28 cellular contexts compared by ENCODE assay signal in genomic region chr4:81751531-81752291, GRCh38.
"Had no signal": no experiment of that assay in that cellular context is flagged by ENCODE, and none has a peak within 500 bp of the region (broad histone marks: within the 10 kb centered on the region; RNA-seq: fewer than 3 reads in every experiment).

No MANE protein-coding gene starts in this region.

- H3K4me3 ChIP-seq: ascending aorta, breast epithelium, cardiac muscle cell, coronary artery, dorsolateral prefrontal cortex, esophagus muscularis mucosa, gastroesophageal sphincter, heart right ventricle, hepatocyte had no signal

- H3K79me2 ChIP-seq: hepatocyte had no signal

- DNase-seq: activated CD4-positive, alpha-beta memory T cell treated with anti-CD3 and anti-CD28 coated beads for 36 hours; activated CD4-positive, alpha-beta T cell treated with anti-CD3 and anti-CD28 coated beads for 36 hours; activated CD4-positive, alpha-beta T cell treated with anti-CD3 and anti-CD28 coated beads, Interleukin-2, amount 10 ng/mL, durations not matched to agents 24 days and 14 days; activated CD4-positive, CD25-positive, alpha-beta regulatory T cell; activated CD4-positive, CD25-positive, alpha-beta regulatory T cell treated with anti-CD3 and anti-CD28 coated beads, Interleukin-2, amount 50 U/mL, for 72 hours; activated CD8-positive, alpha-beta memory T cell treated with anti-CD3 and anti-CD28 coated beads, Interleukin-2, amount 10 ng/mL, durations not matched to agents 7 days and 5 days; activated CD8-positive, alpha-beta memory T cell treated with anti-CD3 and anti-CD28 coated beads, Interleukin-2, amount 50 U/mL, for 4 hours; activated CD8-positive, alpha-beta T cell treated with anti-CD3 and anti-CD28 coated beads, Interleukin-2, amount 10 ng/mL, durations not matched to agents 7 days and 5 days; activated gamma-delta T cell; activated naive CD4-positive, alpha-beta T cell; activated naive CD4-positive, alpha-beta T cell treated with anti-CD3 and anti-CD28 coated beads, Interleukin-2, amount 10 ng/mL, durations not matched to agents 7 days and 5 days; activated naive CD8-positive, alpha-beta T cell treated with anti-CD3 and anti-CD28 coated beads, Interleukin-2, amount 10 ng/mL, durations not matched to agents 7 days and 5 days; activated T-cell treated with anti-CD3 and anti-CD28 coated beads, Interleukin-2, amount 50 U/mL, for 24 hours; activated T-cell treated with anti-CD3 and anti-CD28 coated beads, Interleukin-2, amount 50 U/mL, for 72 hours; central memory CD4-positive, alpha-beta T cell; effector memory CD4-positive, alpha-beta T cell; endodermal cell; foreskin melanocyte; heart right ventricle had no signal

- ATAC-seq: activated CD4-positive, alpha-beta T cell treated with anti-CD3 and anti-CD28 coated beads for 36 hours; activated CD8-positive, alpha-beta memory T cell treated with anti-CD3 and anti-CD28 coated beads, Interleukin-2, amount 10 ng/mL, durations not matched to agents 7 days and 5 days; activated CD8-positive, alpha-beta T cell treated with anti-CD3 and anti-CD28 coated beads, Interleukin-2, amount 10 ng/mL, durations not matched to agents 7 days and 5 days; activated naive CD4-positive, alpha-beta T cell treated with anti-CD3 and anti-CD28 coated beads, Interleukin-2, amount 50 U/mL, for 72 hours; activated T-cell treated with anti-CD3 and anti-CD28 coated beads, Interleukin-2, amount 50 U/mL, for 72 hours; gastroesophageal sphincter; heart right ventricle had no signal

- H3K36me3 ChIP-seq: ascending aorta, breast epithelium, cardiac muscle cell, esophagus muscularis mucosa, gastroesophageal sphincter, heart right ventricle had no signal

- H3K27ac ChIP-seq: ascending aorta, breast epithelium, cardiac muscle cell, coronary artery, dorsolateral prefrontal cortex, esophagus muscularis mucosa, gastroesophageal sphincter, heart right ventricle, hepatocyte had no signal

- H3K4me2 ChIP-seq: hepatocyte had no signal

- H2AFZ ChIP-seq: hepatocyte had no signal

- H3K4me1 ChIP-seq: ascending aorta, breast epithelium, esophagus muscularis mucosa, gastroesophageal sphincter had no signal

- H3K27me3 ChIP-seq: ascending aorta, breast epithelium, cardiac muscle cell, dorsolateral prefrontal cortex, esophagus muscularis mucosa, gastroesophageal sphincter, heart right ventricle, hepatocyte had no signal

- H3K9me3 ChIP-seq: ascending aorta, breast epithelium, esophagus muscularis mucosa, gastroesophageal sphincter, heart right ventricle had no signal
